In the genomic region with DNA sequence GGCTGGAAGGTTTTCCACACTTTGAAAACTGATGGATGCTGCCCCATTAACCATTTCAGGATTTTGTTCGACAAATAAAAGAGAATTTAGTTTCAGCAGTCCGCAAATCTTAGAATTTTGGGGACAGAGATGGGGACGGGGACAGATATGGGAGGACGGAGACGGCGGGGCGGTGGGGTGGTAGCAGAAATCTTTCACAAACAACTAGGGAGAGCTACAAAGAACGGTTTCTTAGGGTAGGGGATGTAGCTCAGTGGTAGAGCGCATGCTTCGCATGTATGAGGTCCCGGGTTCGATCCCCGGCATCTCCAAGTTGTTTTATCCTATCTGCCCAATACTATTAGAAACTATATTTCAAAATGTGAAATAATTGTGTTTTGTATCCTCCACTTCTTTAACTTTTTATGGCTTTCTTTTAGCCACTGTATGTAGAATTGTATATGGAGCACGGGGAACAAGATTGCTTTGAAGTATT, we compare ENCODE assay signal across 8 cellular contexts. TPM values are rescaled to one million over a fixed set of nuclear protein-coding genes. Genes with fewer than 3 reads are reported as not detected.
A peak's percentile ranks its signal among the peaks of the same experiment; 100 is the strongest.
DNase-seq lines count a peak whose midpoint lies in the region; ATAC-seq and TF ChIP-seq lines count a peak whose summit lies in the region.

No MANE protein-coding gene starts in this region.

- TF ChIP-seq POLR2A in gastroesophageal sphincter (IDR thresholded peaks at IDR 0.05) (no peak), suprapubic skin (IDR thresholded peaks at IDR 0.05) (no peak)

- H3K36me3 ChIP-seq in gastroesophageal sphincter = no peaks in the 10 kb centered on the region
- no peaks in the 10 kb centered on the region for H3K36me3 ChIP-seq in suprapubic skin

- intact Hi-C loops in activated T-helper 2 cell treated with anti-CD3 and anti-CD28 coated beads, Interferon-gamma antibody, Interleukin-2, Interleukin-4, amounts not matched to agents 10 μg/mL and 5 μg/mL and 100 μg/mL, durations not matched to agents 14 hours and 24 hours and 36 hours (cut with micrococcal nuclease) = loop anchor here (1.0 kb wide), 2 partner anchors 16 to 21 kb away; no protein-coding TSS in a partner anchor

- ATAC-seq in GM21390 (IDR thresholded peaks at IDR 0.05; ENCODE audit: unreplicated experiment) (peak; percentile 45), gastroesophageal sphincter (peak; percentile 82)

- H3K4me1 ChIP-seq in gastroesophageal sphincter = peaks cover 0 to 35% (median 3%) of the 10 kb centered on the region in 3 donors
- peaks cover 32% of the 10 kb centered on the region for H3K4me1 ChIP-seq in suprapubic skin

- H3K27me3 ChIP-seq in gastroesophageal sphincter (no peaks in the 10 kb centered on the region), suprapubic skin (no peaks in the 10 kb centered on the region)

- TF ChIP-seq EP300 in gastroesophageal sphincter (IDR thresholded peaks at IDR 0.05) = no peak
- no peak for TF ChIP-seq EP300 in suprapubic skin (IDR thresholded peaks at IDR 0.05)

- no peaks in the 10 kb centered on the region for H3K9me3 ChIP-seq in gastroesophageal sphincter
- no peaks in the 10 kb centered on the region for H3K9me3 ChIP-seq in suprapubic skin

- no peak for TF ChIP-seq CTCF in gastroesophageal sphincter (IDR thresholded peaks at IDR 0.05)
- TF ChIP-seq CTCF in suprapubic skin (IDR thresholded peaks at IDR 0.05) = no peak

- H3K4me1 Mint-ChIP-seq in activated T-helper 2 cell treated with anti-CD3 and anti-CD28 coated beads, Interferon-gamma antibody, Interleukin-2, Interleukin-4, amounts not matched to agents 10 μg/mL and 5 μg/mL and 100 μg/mL, durations not matched to agents 14 hours and 24 hours and 36 hours (ENCODE audit: low read depth) = peaks cover 24% of the 10 kb centered on the region

- H3K4me3 ChIP-seq in gastroesophageal sphincter (peak overlapping the region; percentile 57 to 93), suprapubic skin (peak overlapping the region; percentile 41)

- WGBS in gastroesophageal sphincter (ENCODE audit: low coverage in 1 of 2), 2 donors = 1 to 4% methylated on average over 11 to 14 of the region's 14 CpGs
- WGBS in suprapubic skin = under 1% methylated on average over 14 of the region's 14 CpGs

- H3K4me3 Mint-ChIP-seq in activated T-helper 2 cell treated with anti-CD3 and anti-CD28 coated beads, Interferon-gamma antibody, Interleukin-2, Interleukin-4, amounts not matched to agents 10 μg/mL and 5 μg/mL and 100 μg/mL, durations not matched to agents 14 hours and 24 hours and 36 hours (ENCODE audit: low read depth) = no peak overlapping the region

- DNase-seq in CD1c-positive myeloid dendritic cell (ENCODE audit: extremely low spot score) (peak; percentile 76), LHCN-M2 (ENCODE audit: low read depth) (peak; percentile 70), RKO (ENCODE audit: low spot score) (peak; percentile 77), nucleus accumbens (lab: John Stamatoyannopoulos, UW) (peak in 54 of 56 donors; percentile 13 to 87 (median 61)), suprapubic skin (ENCODE audit: low spot score in 2 of 2) (no peak)
- peak; percentile 72 for DNase-seq in activated T-helper 2 cell treated with anti-CD3 and anti-CD28 coated beads, Interferon-gamma antibody, Interleukin-2, Interleukin-4, amounts not matched to agents 10 μg/mL and 5 μg/mL and 100 μg/mL, durations not matched to agents 14 hours and 24 hours and 36 hours (ENCODE audit: low spot score)

- no peaks in the 10 kb centered on the region for H3K36me3 Mint-ChIP-seq in activated T-helper 2 cell treated with anti-CD3 and anti-CD28 coated beads, Interferon-gamma antibody, Interleukin-2, Interleukin-4, amounts not matched to agents 10 μg/mL and 5 μg/mL and 100 μg/mL, durations not matched to agents 14 hours and 24 hours and 36 hours (ENCODE audit: low read depth)

- peak overlapping the region; percentile 82 to 91 (median 85) for H3K27ac ChIP-seq in gastroesophageal sphincter
- peak overlapping the region; percentile 28 for H3K27ac ChIP-seq in suprapubic skin

- H3K9me3 Mint-ChIP-seq in activated T-helper 2 cell treated with anti-CD3 and anti-CD28 coated beads, Interferon-gamma antibody, Interleukin-2, Interleukin-4, amounts not matched to agents 10 μg/mL and 5 μg/mL and 100 μg/mL, durations not matched to agents 14 hours and 24 hours and 36 hours = no peaks in the 10 kb centered on the region

- no peak overlapping the region for H3K27ac Mint-ChIP-seq in activated T-helper 2 cell treated with anti-CD3 and anti-CD28 coated beads, Interferon-gamma antibody, Interleukin-2, Interleukin-4, amounts not matched to agents 10 μg/mL and 5 μg/mL and 100 μg/mL, durations not matched to agents 14 hours and 24 hours and 36 hours

- no peaks in the 10 kb centered on the region for H3K27me3 Mint-ChIP-seq in activated T-helper 2 cell treated with anti-CD3 and anti-CD28 coated beads, Interferon-gamma antibody, Interleukin-2, Interleukin-4, amounts not matched to agents 10 μg/mL and 5 μg/mL and 100 μg/mL, durations not matched to agents 14 hours and 24 hours and 36 hours (ENCODE audit: low read depth)

RNA-seq across cellular contexts. Expression of gene HMGN4, which starts 15.1 kb away (rescaled TPM):
- total RNA-seq in LHCN-M2 (2014; rRNA removed) (72.8 and 96.6 TPM in 2 replicates), gastroesophageal sphincter (100 to 1,000 TPM in 1 of 4 donors, 10 to 100 TPM in 3; 80.5 to 121 (median 91.6) TPM), suprapubic skin (10 to 100 TPM; 25.2 to 48.5 (median 34.5) TPM)
- 31.7 TPM for polyA plus RNA-seq in LHCN-M2 (2012)
- total RNA-seq in activated T-helper 2 cell treated with anti-CD3 and anti-CD28 coated beads, Interferon-gamma antibody, Interleukin-2, Interleukin-4, amounts not matched to agents 10 μg/mL and 5 μg/mL and 100 μg/mL, durations not matched to agents 14 hours and 24 hours and 36 hours = 92.2 and 99.4 TPM in 2 replicates

RNA-seq across cellular contexts. Expression of gene ABT1, which starts 43.5 kb away (rescaled TPM):
- 16.7 and 20.6 TPM in 2 replicates for total RNA-seq in LHCN-M2 (2014; rRNA removed)
- 12.2 TPM for polyA plus RNA-seq in LHCN-M2 (2012)
- 28.2 and 29.9 TPM in 2 replicates for total RNA-seq in activated T-helper 2 cell treated with anti-CD3 and anti-CD28 coated beads, Interferon-gamma antibody, Interleukin-2, Interleukin-4, amounts not matched to agents 10 μg/mL and 5 μg/mL and 100 μg/mL, durations not matched to agents 14 hours and 24 hours and 36 hours
- 10 to 100 TPM; 13.9 to 19.4 (median 17.5) TPM for total RNA-seq in gastroesophageal sphincter
- 10 to 100 TPM; 17.4 to 30.0 (median 21.1) TPM for total RNA-seq in suprapubic skin

RNA-seq across cellular contexts. Expression of gene BTN1A1, which starts 53.2 kb away (rescaled TPM):
- not detected in 2 replicates for total RNA-seq in LHCN-M2 (2014; rRNA removed)
- not detected for polyA plus RNA-seq in LHCN-M2 (2012)
- total RNA-seq in activated T-helper 2 cell treated with anti-CD3 and anti-CD28 coated beads, Interferon-gamma antibody, Interleukin-2, Interleukin-4, amounts not matched to agents 10 μg/mL and 5 μg/mL and 100 μg/mL, durations not matched to agents 14 hours and 24 hours and 36 hours = not detected in 2 replicates
- not detected for total RNA-seq in gastroesophageal sphincter
- total RNA-seq in suprapubic skin = not detected

Comparison
In these comparisons a context has a peak if more than half of its experiments do, and no peak if none do; other contexts are left out.
1. DNase-seq: peak in CD1c-positive myeloid dendritic cell (single experiment), LHCN-M2 (single experiment), RKO (single experiment), activated T-helper 2 cell treated with anti-CD3 and anti-CD28 coated beads, Interferon-gamma antibody, Interleukin-2, Interleukin-4, amounts not matched to agents 10 μg/mL and 5 μg/mL and 100 μg/mL, durations not matched to agents 14 hours and 24 hours and 36 hours (single experiment) and nucleus accumbens (54 of 56); none in suprapubic skin (0 of 2).